ENCODE assay signal across 9 cellular contexts in genomic region chr13:106499905-106500304, GRCh38. TPM values are rescaled to one million over a fixed set of nuclear protein-coding genes. Genes with fewer than 3 reads are reported as not detected.
DNase-seq lines count a peak whose midpoint lies in the region; ATAC-seq and TF ChIP-seq lines count a peak whose summit lies in the region.
"Had no signal": no experiment of that assay in that cellular context is flagged by ENCODE, and none has a peak within 500 bp of the region (broad histone marks: within the 10 kb centered on the region; RNA-seq: fewer than 3 reads in every experiment).

No MANE protein-coding gene starts in this region.

- no peaks in the 10 kb centered on the region for H3K27me3 Mint-ChIP-seq in mesothelial cell of epicardium (ENCODE audit: low read depth)

- in situ Hi-C loops in transverse colon (cut with MboI; ENCODE audit: low pct_ligation_motif_present in 1 of 4, low pct_unique_long_range_greater_than_20kb in 1 of 4, low sequenced_read_pairs in 3 of 4) = loop anchor here in 2 of 4 donors (25.0 kb wide), 1 partner anchor 413 kb away; no protein-coding TSS in a partner anchor

- intact Hi-C loops in tibial artery (cut with DNase I; ENCODE audit: low total_unique reads) (no loop called here), transverse colon (cut with DNase I; ENCODE audit: low total_unique reads) (no loop called here)

- TF ChIP-seq POLR2A in transverse colon (IDR thresholded peaks at IDR 0.05) = no peak

- H3K36me3 Mint-ChIP-seq in mesothelial cell of epicardium = peaks cover 24% of the 10 kb centered on the region

- ATAC-seq in GM18868 (IDR thresholded peaks at IDR 0.05; ENCODE audit: unreplicated experiment) (peak; percentile 88), HG02973 (IDR thresholded peaks at IDR 0.05; ENCODE audit: unreplicated experiment) (peak; percentile 50)

- no peak overlapping the region for H3K4me3 Mint-ChIP-seq in mesothelial cell of epicardium

- H3K27ac ChIP-seq in tibial artery (no peak overlapping the region), transverse colon (peak overlapping the region in 1 of 4 donors; percentile 69)
- H3K27ac ChIP-seq: skin epidermis had no signal

- H3K27me3 ChIP-seq in tibial artery (no peaks in the 10 kb centered on the region), transverse colon (no peaks in the 10 kb centered on the region)

- TF ChIP-seq CTCF in mesothelial cell of epicardium (IDR thresholded peaks at IDR 0.05; ENCODE audit: unreplicated experiment) (no peak), tibial artery (IDR thresholded peaks at IDR 0.05) (no peak), transverse colon (IDR thresholded peaks at IDR 0.05) (no peak)

- H3K4me3 ChIP-seq in tibial artery = no peak overlapping the region
- no peak overlapping the region for H3K4me3 ChIP-seq in transverse colon
- H3K4me3 ChIP-seq: skin epidermis had no signal

- DNase-seq in SIG-M5 (lab: John Stamatoyannopoulos, UW) = peak; percentile 55
- no peak for DNase-seq in mesothelial cell of epicardium (ENCODE audit: low spot score in 2 of 2, unreplicated experiment in 2 of 2)
- no peak for DNase-seq in NCI-H1092 (lab: John Stamatoyannopoulos, UW)
- DNase-seq in COLO829 (ENCODE audit: low spot score) = no peak
- no peak for DNase-seq in tibial artery
- no peak for DNase-seq in transverse colon

- H3K4me1 ChIP-seq in tibial artery = peaks cover 0 to 18% (median 6%) of the 10 kb centered on the region in 4 donors
- H3K4me1 ChIP-seq in transverse colon = peaks cover 0 to 35% (median 16%) of the 10 kb centered on the region in 4 donors

- no peaks in the 10 kb centered on the region for H3K9me3 ChIP-seq in tibial artery
- no peaks in the 10 kb centered on the region for H3K9me3 ChIP-seq in transverse colon

- peaks cover 83% of the 10 kb centered on the region for H3K4me1 Mint-ChIP-seq in mesothelial cell of epicardium

- H3K9me3 Mint-ChIP-seq in mesothelial cell of epicardium = no peaks in the 10 kb centered on the region

- no peak for TF ChIP-seq EP300 in transverse colon (IDR thresholded peaks at IDR 0.05; ENCODE audit: low read depth)

- H3K27ac Mint-ChIP-seq in mesothelial cell of epicardium = peak overlapping the region; percentile 37

- H3K36me3 ChIP-seq in tibial artery = no peaks in the 10 kb centered on the region
- no peaks in the 10 kb centered on the region for H3K36me3 ChIP-seq in transverse colon

- 75 to 82% methylated on average over 4 of the region's 4 CpGs for WGBS in transverse colon (ENCODE audit: low coverage in 1 of 2), 2 donors

RNA-seq across cellular contexts. Expression of gene EFNB2, which starts 35.6 kb away (rescaled TPM):
- total RNA-seq in mesothelial cell of epicardium (197 to 211 TPM (median 202 TPM) in 3 replicates), transverse colon (10 to 100 TPM; 46.8 to 84.2 (median 77.6) TPM)
